Comparison of ENCODE assay signal across 20 cellular contexts in the genomic region with DNA sequence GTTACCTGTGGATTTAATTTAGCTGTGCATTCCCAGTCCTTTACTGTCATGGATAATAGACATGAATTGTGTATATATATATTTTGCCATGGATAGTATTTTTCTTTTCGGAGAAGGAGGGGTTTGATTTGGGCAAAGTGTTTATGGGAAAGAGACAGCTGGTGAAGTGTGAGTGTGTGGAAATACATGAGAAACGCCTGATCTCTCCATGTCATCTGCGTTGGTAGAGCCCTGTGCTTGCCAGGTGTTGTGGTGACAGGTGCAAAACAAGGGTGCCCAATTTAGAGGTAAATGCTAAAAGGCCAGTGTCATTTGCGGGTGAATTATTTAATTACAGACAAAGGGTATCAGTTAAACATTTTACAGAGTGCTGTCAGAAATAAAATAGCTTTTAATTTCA. TPM values are rescaled to one million over a fixed set of nuclear protein-coding genes. Genes with fewer than 3 reads are reported as not detected.
DNase-seq lines count a peak whose midpoint lies in the region; ATAC-seq, FAIRE-seq and TF ChIP-seq lines count a peak whose summit lies in the region.
"Had no signal": no experiment of that assay in that cellular context is flagged by ENCODE, and none has a peak within 500 bp of the region (broad histone marks: within the 10 kb centered on the region; RNA-seq: fewer than 3 reads in every experiment).

No MANE protein-coding gene starts in this region.

- H3K36me3 ChIP-seq in pancreas (peaks cover 0 to 51% (median 11%) of the 10 kb centered on the region in 3 donors), adrenal gland (replicated peaks in 1 of 2) (peaks cover 0 to 80% of the 10 kb centered on the region in 2 donors)

- ATAC-seq in pancreas, result peak; percentile 67 to 85 (median 74)
- ATAC-seq: T-cell had no signal

- peak; percentile 94 for DNase-seq in NCI-H2107 treated with DMSO at 0.1 percent for 48 hours (lab: John Stamatoyannopoulos, UW; ENCODE audit: unreplicated experiment)
- DNase-seq in NCI-H2107 (lab: John Stamatoyannopoulos, UW), result no peak
- DNase-seq in NCI-H146 (lab: John Stamatoyannopoulos, UW), result peak; percentile 64
- peak; percentile 37 for DNase-seq in NCI-H774 (lab: John Stamatoyannopoulos, UW)
- peak in 1 of 6 donors; percentile 53 for DNase-seq in pancreas
- no peak for DNase-seq in NCI-H2196 (lab: John Stamatoyannopoulos, UW; ENCODE audit: unreplicated experiment)
- DNase-seq in adrenal gland, result no peak
- DNase-seq in DMS 273 treated with DMSO at 0.1 percent for 48 hours (lab: John Stamatoyannopoulos, UW), result no peak
- DNase-seq: 8988T, COR-L47, DMS153, GDM1, KBM-7, MV-4-11, NCI-H1694 treated with DMSO at 0.1 percent for 48 hours, NCI-H226, NCI-H526, SK-N-SH, T-cell had no signal

- 36 to 43% methylated on average over 4 of the region's 4 CpGs for WGBS in pancreas, 2 donors
- WGBS in adrenal gland, 4 donors, result 82 to 95% (median 89%) methylated on average over 4 of the region's 4 CpGs

- FAIRE-seq in pancreas (lab: Jason Lieb, UNC), result no peak
- FAIRE-seq: H54 had no signal

- TF ChIP-seq CTCF in pancreas (IDR thresholded peaks at IDR 0.05) (no peak), adrenal gland (IDR thresholded peaks at IDR 0.05) (no peak)

- H3K4me3 ChIP-seq in pancreas, result no peak overlapping the region
- no peak overlapping the region for H3K4me3 ChIP-seq in adrenal gland

- intact Hi-C loops in pancreas (cut with DNase I) (no loop called here), adrenal gland (cut with DNase I) (no loop called here)

- no peaks in the 10 kb centered on the region for H3K9me3 ChIP-seq in pancreas
- no peaks in the 10 kb centered on the region for H3K9me3 ChIP-seq in adrenal gland (replicated peaks in 1 of 3)
- H3K9me3 ChIP-seq: SK-N-SH had no signal

- H3K27ac ChIP-seq in pancreas (no peak overlapping the region), adrenal gland (peak overlapping the region in 1 of 5 donors; percentile 39)

- no peaks in the 10 kb centered on the region for H3K4me1 ChIP-seq in pancreas
- peaks cover 11 to 12% of the 10 kb centered on the region in 2 donors for H3K4me1 ChIP-seq in adrenal gland (replicated peaks in 1 of 2)

- H3K27me3 ChIP-seq in pancreas (no peaks in the 10 kb centered on the region), adrenal gland (no peaks in the 10 kb centered on the region)

- no peak for TF ChIP-seq POLR2A in adrenal gland (IDR thresholded peaks at IDR 0.05)

RNA-seq across cellular contexts. Expression of a gene that starts 23.4 kb away (rescaled TPM):
- 10 to 100 TPM; 19.2 to 28.8 (median 21.1) TPM for total RNA-seq in pancreas
- 10 to 100 TPM; 14.4 to 21.8 TPM for polyA plus RNA-seq in pancreas
- total RNA-seq in adrenal gland, result 100 to 1,000 TPM in 1 of 8 donors, 10 to 100 TPM in 7; 21.9 to 265 (median 47.0) TPM
- polyA plus RNA-seq in adrenal gland, result 100 to 1,000 TPM in 1 of 3 donors, 10 to 100 TPM in 2; 27.0 to 108 (median 29.4) TPM

Comparison
In these comparisons a context has a peak if more than half of its experiments do, and no peak if none do; other contexts are left out.
1. DNase-seq: peak in NCI-H2107 treated with DMSO at 0.1 percent for 48 hours (single experiment), NCI-H146 (single experiment) and NCI-H774 (single experiment); none in NCI-H2107 (single experiment), NCI-H2196 (single experiment), adrenal gland (0 of 7) and DMS 273 treated with DMSO at 0.1 percent for 48 hours (single experiment).